11 cellular contexts compared by ENCODE assay signal in the genomic region with DNA sequence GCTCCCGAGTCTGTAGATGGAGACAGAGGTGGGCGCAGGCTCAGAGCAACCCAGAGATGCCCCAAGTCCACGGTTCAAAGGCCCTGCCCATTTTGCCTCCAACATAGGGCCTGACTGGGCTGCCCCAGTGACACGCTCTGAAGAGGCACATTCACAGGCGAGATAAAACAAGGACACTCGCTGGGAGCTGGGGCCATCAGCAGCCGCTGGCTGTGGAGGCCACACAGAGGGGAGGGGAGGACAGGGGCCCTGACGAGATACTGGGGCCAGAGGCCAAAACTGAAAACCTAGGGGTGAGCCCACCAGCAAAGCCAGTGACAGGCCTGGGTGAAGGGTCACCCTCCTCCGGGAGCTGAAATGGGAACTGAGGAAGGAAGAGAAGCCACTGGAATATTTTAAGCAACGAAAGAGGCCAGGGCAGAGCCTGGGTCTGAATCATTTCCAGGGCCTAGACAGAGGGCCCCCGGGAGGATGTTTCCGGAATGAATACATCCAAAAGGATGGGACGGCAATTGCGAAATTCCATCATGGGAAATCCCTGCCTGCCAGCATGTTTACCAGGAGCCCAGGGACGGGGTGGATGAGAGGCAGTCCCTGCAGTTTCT. TPM values are rescaled to one million over a fixed set of nuclear protein-coding genes. Genes with fewer than 3 reads are reported as not detected.
DNase-seq lines count a peak whose midpoint lies in the region; ATAC-seq and TF ChIP-seq lines count a peak whose summit lies in the region.
"Had no signal": no experiment of that assay in that cellular context is flagged by ENCODE, and none has a peak within 500 bp of the region (broad histone marks: within the 10 kb centered on the region; RNA-seq: fewer than 3 reads in every experiment).

No MANE protein-coding gene starts in this region.

- no peaks in the 10 kb centered on the region for H3K36me3 ChIP-seq in right atrium auricular region
- H3K36me3 ChIP-seq in skeletal muscle tissue (ENCODE audit: control insufficient read depth in 3 of 3, insufficient read depth in 3 of 3, low read length in 3 of 3) = no peaks in the 10 kb centered on the region
- H3K36me3 ChIP-seq: neutrophil had no signal

- no peak for ATAC-seq in HG02938 (IDR thresholded peaks at IDR 0.05; ENCODE audit: unreplicated experiment)

- H3K9ac ChIP-seq in skeletal muscle tissue (ENCODE audit: low read depth in 1 of 3, low read length in 3 of 3) = no peak overlapping the region

- TF ChIP-seq CTCF in right atrium auricular region (IDR thresholded peaks at IDR 0.05) = no peak

- H3K27me3 ChIP-seq in right atrium auricular region = no peaks in the 10 kb centered on the region
- H3K27me3 ChIP-seq in skeletal muscle tissue (ENCODE audit: control insufficient read depth in 3 of 3, insufficient read depth in 3 of 3, low read length in 3 of 3) = peaks cover 0 to 12% (median 8%) of the 10 kb centered on the region in 3 donors

- H3K9me3 ChIP-seq in right atrium auricular region (no peaks in the 10 kb centered on the region), skeletal muscle tissue (ENCODE audit: control insufficient read depth in 3 of 3, low read length in 3 of 3) (no peaks in the 10 kb centered on the region)
- H3K9me3 ChIP-seq: neutrophil had no signal

- DNase-seq in GM03348 (ENCODE audit: low spot score) (peak; percentile 96), amniotic epithelial cell (ENCODE audit: low read depth) (peak; percentile 96), right atrium auricular region (ENCODE audit: low spot score) (peak; percentile 84), NCI-H1694 treated with DMSO at 0.1 percent for 48 hours (lab: John Stamatoyannopoulos, UW) (no peak)
- DNase-seq in stimulated activated CD8-positive, alpha-beta memory T cell treated with anti-CD3 and anti-CD28 coated beads, Interleukin-4, amount 100 ng/mL, for 48 hours = no peak
- DNase-seq in stimulated activated CD4-positive, alpha-beta T cell treated with anti-CD3 and anti-CD28 coated beads, Interleukin-4, amount 100 ng/mL, for 4 hours = no peak
- DNase-seq: NCI-H2171 treated with DMSO at 0.1 percent for 48 hours; stimulated activated naive CD4-positive, alpha-beta T cell treated with Interleukin-2 at 50 U/mL for 16 hours had no signal

- H3K4me3 ChIP-seq in right atrium auricular region (no peak overlapping the region), skeletal muscle tissue (ENCODE audit: low read length in 3 of 3) (no peak overlapping the region)

- H3K27ac ChIP-seq in right atrium auricular region (peak overlapping the region; percentile 42 to 48), skeletal muscle tissue (ENCODE audit: low read depth, low read length) (peak overlapping the region; percentile 54)
- H3K27ac ChIP-seq: neutrophil had no signal

- peaks cover 0 to 26% of the 10 kb centered on the region in 2 donors for H3K4me1 ChIP-seq in right atrium auricular region
- H3K4me1 ChIP-seq in skeletal muscle tissue (ENCODE audit: control insufficient read depth in 3 of 3, insufficient read depth in 3 of 3, low read length in 3 of 3) = peaks cover 0 to 18% (median 15%) of the 10 kb centered on the region in 3 donors

RNA-seq across cellular contexts. Expression of gene HSPA12A, which starts 28.8 kb away (rescaled TPM):
- total RNA-seq in right atrium auricular region (10 to 100 TPM; 10.1 to 11.5 TPM), skeletal muscle tissue (8.4 TPM)

Comparison
In these comparisons a context has a peak if more than half of its experiments do, and no peak if none do; other contexts are left out.
1. DNase-seq: peak in GM03348 (single experiment), amniotic epithelial cell (single experiment) and right atrium auricular region (single experiment); none in stimulated activated CD8-positive, alpha-beta memory T cell treated with anti-CD3 and anti-CD28 coated beads, Interleukin-4, amount 100 ng/mL, for 48 hours (single experiment), NCI-H1694 treated with DMSO at 0.1 percent for 48 hours (single experiment) and stimulated activated CD4-positive, alpha-beta T cell treated with anti-CD3 and anti-CD28 coated beads, Interleukin-4, amount 100 ng/mL, for 4 hours (0 of 2).